In genomic region chr1:9078035-9078948, GRCh38 we compare ENCODE assay signal across 9 cellular contexts. TPM values are rescaled to one million over a fixed set of nuclear protein-coding genes. Genes with fewer than 3 reads are reported as not detected.
A peak's percentile ranks its signal among the peaks of the same experiment; 100 is the strongest.
DNase-seq lines count a peak whose midpoint lies in the region; ATAC-seq and TF ChIP-seq lines count a peak whose summit lies in the region.
"Had no signal": no experiment of that assay in that cellular context is flagged by ENCODE, and none has a peak within 500 bp of the region (broad histone marks: within the 10 kb centered on the region; RNA-seq: fewer than 3 reads in every experiment).

No MANE protein-coding gene starts in this region.

- peak overlapping the region in 1 of 2 donors; percentile 46 for H3K4me3 Mint-ChIP-seq in CD14-positive monocyte
- H3K4me3 Mint-ChIP-seq: WTC11 had no signal

- DNase-seq in CD14-positive monocyte (ENCODE audit: low spot score) (peak; percentile 57), OCI-LY7 (ENCODE audit: low spot score) (peak; percentile 63), fibroblast of lung (ENCODE audit: low read depth in 2 of 2) (peak; percentile 42 to 94), NCI-H187 treated with DMSO at 0.1 percent for 48 hours (lab: John Stamatoyannopoulos, UW) (no peak), H7 (no peak), GM20000 (ENCODE audit: low spot score) (no peak)
- no peak for DNase-seq in stimulated activated CD4-positive, alpha-beta T cell treated with anti-CD3 and anti-CD28 coated beads, Interleukin-2, amount 100 ng/mL, for 24 hours

- CTCF ChIA-PET in OCI-LY7 (lab: Charles Lee; ENCODE audit: unreplicated experiment): interaction anchor here (0.5 to 0.6 kb wide), 2 partner anchors 15 to 25 kb away, joined by 3 to 4 read pairs; no protein-coding TSS in a partner anchor

- H3K79me2 ChIP-seq in OCI-LY7 (ENCODE audit: insufficient read depth, low read depth, low read length) (no peaks in the 10 kb centered on the region; the same call in 1 of the 2 replicates), fibroblast of lung (ENCODE audit: control insufficient read depth, insufficient read depth, low read length) (no peaks in the 10 kb centered on the region)

- H3K9me3 ChIP-seq in OCI-LY7 (ENCODE audit: low read length) (no peaks in the 10 kb centered on the region), fibroblast of lung (ENCODE audit: control insufficient read depth, insufficient read depth, low read depth, low read length) (no peaks in the 10 kb centered on the region)

- no TSS peak for BruUV-seq in OCI-LY7 (replicated peaks; lab: Mats Ljungman, UMichigan)

- peaks cover 73% of the 10 kb centered on the region for H3K4me1 Mint-ChIP-seq in CD14-positive monocyte

- no peak for TF ChIP-seq CTCF in CD14-positive monocyte (IDR thresholded peaks at IDR 0.05)
- TF ChIP-seq CTCF in OCI-LY7 (conservative IDR thresholded peaks at IDR 0.05; ENCODE audit: low read length): no peak
- no peak for TF ChIP-seq CTCF in fibroblast of lung (conservative IDR thresholded peaks at IDR 0.05 in 1 of 2, IDR thresholded peaks at IDR 0.05 in 1 of 2; ENCODE audit: low read depth in 1 of 2, low read length in 2 of 2)
- TF ChIP-seq CTCF in GM20000 (IDR thresholded peaks at IDR 0.05; ENCODE audit: extremely low read depth, missing control alignments): no peak

- H3K27me3 ChIP-seq in fibroblast of lung (ENCODE audit: control insufficient read depth, insufficient read depth, low read length) (peaks cover 3% of the 10 kb centered on the region), H7 (ENCODE audit: control insufficient read depth, insufficient read depth, low read length) (no peaks in the 10 kb centered on the region)

- H3K27ac ChIP-seq in OCI-LY7 (ENCODE audit: low read depth, low read length, poor library complexity, severe bottlenecking) (peak overlapping the region; percentile 100), fibroblast of lung (ENCODE audit: insufficient read depth, low read length) (no peak overlapping the region)

- POLR2A ChIA-PET in OCI-LY7 (lab: Charles Lee): interaction anchor here (0.9 to 3.9 kb wide), 4 partner anchors 9 to 47 kb away, joined by 3 to 22 read pairs (median 6); partner anchors contain the start of gene SLC2A5

- H3K9me2 ChIP-seq in OCI-LY7 (ENCODE audit: insufficient read depth, low read length): no peaks in the 10 kb centered on the region

- H3K4me2 ChIP-seq in OCI-LY7 (ENCODE audit: low read length) (peak overlapping the region; percentile 88), fibroblast of lung (ENCODE audit: extremely low read depth, insufficient read depth, low read length) (peak overlapping the region; percentile 13)

- H3K36me3 ChIP-seq in OCI-LY7 (ENCODE audit: insufficient read depth, low read length): no peaks in the 10 kb centered on the region
- H3K36me3 ChIP-seq in fibroblast of lung (ENCODE audit: control insufficient read depth, insufficient read depth, low read length): no peaks in the 10 kb centered on the region
- H3K36me3 ChIP-seq in H7 (replicated peaks; ENCODE audit: control insufficient read depth, insufficient read depth, low read length): no peaks in the 10 kb centered on the region

- H3K27ac Mint-ChIP-seq in CD14-positive monocyte: peak overlapping the region; percentile 25 to 80 (median 72)
- H3K27ac Mint-ChIP-seq: WTC11 had no signal

- intact Hi-C loops in CD14-positive monocyte (cut with micrococcal nuclease) (loop anchor here in 1 of 2 donors (5.0 kb wide), 1 partner anchor 206 kb away; no protein-coding TSS in a partner anchor), OCI-LY7 (cut with micrococcal nuclease; ENCODE audit: unreplicated experiment) (loop anchor here (5.0 to 10.0 kb wide), 2 partner anchors 261 to 553 kb away; partner anchors contain the start of gene RERE)

- peaks cover 0 to 2% of the 10 kb centered on the region in 2 donors for H3K36me3 Mint-ChIP-seq in CD14-positive monocyte
- H3K36me3 Mint-ChIP-seq: WTC11 had no signal

- H4K20me1 ChIP-seq in OCI-LY7 (ENCODE audit: insufficient read depth, low read length) (no peaks in the 10 kb centered on the region), fibroblast of lung (ENCODE audit: control insufficient read depth, extremely low read depth, insufficient read depth, low read length) (no peaks in the 10 kb centered on the region)

- H3K27me3 Mint-ChIP-seq in CD14-positive monocyte (ENCODE audit: low read depth in 3 of 3): peaks cover 1 to 5% (median 3%) of the 10 kb centered on the region in 3 donors

- H3K9me3 Mint-ChIP-seq in CD14-positive monocyte: peaks cover 0 to 2% (median 0%) of the 10 kb centered on the region in 7 donors
- H3K9me3 Mint-ChIP-seq: WTC11 had no signal

- ATAC-seq in GM21737 (IDR thresholded peaks at IDR 0.05; ENCODE audit: unreplicated experiment): peak; percentile 31
- ATAC-seq: WTC11 had no signal

- H3K9ac ChIP-seq in fibroblast of lung (ENCODE audit: insufficient read depth, low read length): no peak overlapping the region

- H2AFZ ChIP-seq in OCI-LY7 (ENCODE audit: low read length) (peak overlapping the region; percentile 18; the same call in 1 of the 2 replicates), fibroblast of lung (ENCODE audit: low read length) (no peak overlapping the region)

- peaks cover 100% of the 10 kb centered on the region for H3K4me1 ChIP-seq in OCI-LY7 (ENCODE audit: insufficient read depth, low read length, poor library complexity, severe bottlenecking)
- no peaks in the 10 kb centered on the region for H3K4me1 ChIP-seq in fibroblast of lung (ENCODE audit: control insufficient read depth, extremely low read depth, insufficient read depth, low read length)

- H3K4me3 ChIP-seq in OCI-LY7 (ENCODE audit: low read depth, low read length, poor library complexity, severe bottlenecking) (peak overlapping the region; percentile 1), fibroblast of lung (replicated peaks in 1 of 4; ENCODE audit: control extremely low read depth in 1 of 4, insufficient read depth in 1 of 4, low read depth in 3 of 4, low read length in 4 of 4) (no peak overlapping the region), H7 (ENCODE audit: insufficient read depth, low read depth, low read length) (no peak overlapping the region)

RNA-seq across cellular contexts. Expression of gene SLC2A5, which starts 8.9 kb away (rescaled TPM):
- polyA plus RNA-seq in CD14-positive monocyte (1 to 10 TPM in 1 of 2 donors, under 1 TPM in 1; 0.75 to 1.3 TPM), fibroblast of lung (0.33 and 5.8 TPM in 2 replicates)
- total RNA-seq in OCI-LY7 (2014; rRNA removed; shearing (Covaris generic)): 109 and 112 TPM in 2 replicates
- total RNA-seq in OCI-LY7 (2022) (123 and 183 TPM in 2 replicates), fibroblast of lung (0.77 and 0.83 TPM in 2 replicates)
- polyA plus RNA-seq in fibroblast of lung (2012): 0.25 and 4.9 TPM in 2 replicates
- polyA minus RNA-seq in fibroblast of lung (ENCODE audit: low replicate concordance): 1.4 TPM in 1 of 2 replicates, not detected in the other
- 0.03 TPM in 1 of 2 replicates, not detected in the other for total RNA-seq in H7 (2014; rRNA removed; shearing (Covaris generic))

RNA-seq across cellular contexts. Expression of gene GPR157, which starts 50.6 kb away (rescaled TPM):
- polyA plus RNA-seq in CD14-positive monocyte: 1 to 10 TPM in 1 of 2 donors, under 1 TPM in 1; 0.56 to 1.1 TPM
- 1.1 and 1.4 TPM in 2 replicates for total RNA-seq in OCI-LY7 (2014; rRNA removed; shearing (Covaris generic))
- total RNA-seq in OCI-LY7 (2022): 4.1 and 5.4 TPM in 2 replicates
- 3.1 and 3.6 TPM in 2 replicates for total RNA-seq in fibroblast of lung
- 0.82 and 1.2 TPM in 2 replicates for polyA plus RNA-seq in fibroblast of lung
- 2.3 and 2.9 TPM in 2 replicates for polyA plus RNA-seq in fibroblast of lung (2012)
- 3.4 and 4.6 TPM in 2 replicates for polyA minus RNA-seq in fibroblast of lung (ENCODE audit: low replicate concordance)
- total RNA-seq in H7 (2014; rRNA removed; shearing (Covaris generic)): 7.5 and 24.8 TPM in 2 replicates

RNA-seq across cellular contexts. Expression of gene SLC2A7, which starts 52.1 kb away (rescaled TPM):
- polyA plus RNA-seq in CD14-positive monocyte (not detected), fibroblast of lung (not detected in 2 replicates)
- 0.15 TPM in 1 of 2 replicates, not detected in the other for total RNA-seq in OCI-LY7 (2014; rRNA removed; shearing (Covaris generic))
- total RNA-seq in OCI-LY7 (2022) (not detected in 2 replicates), fibroblast of lung (not detected in 2 replicates)
- not detected in 2 replicates for polyA plus RNA-seq in fibroblast of lung (2012)
- not detected in 2 replicates for polyA minus RNA-seq in fibroblast of lung (ENCODE audit: low replicate concordance)
- total RNA-seq in H7 (2014; rRNA removed; shearing (Covaris generic)): not detected in 2 replicates
- total RNA-seq: WTC11 had no signal

Comparison
In these comparisons a context has a peak if more than half of its experiments do, and no peak if none do; other contexts are left out.
1. DNase-seq: peak in CD14-positive monocyte (single experiment), OCI-LY7 (single experiment) and fibroblast of lung (2 of 2); none in NCI-H187 treated with DMSO at 0.1 percent for 48 hours (single experiment), stimulated activated CD4-positive, alpha-beta T cell treated with anti-CD3 and anti-CD28 coated beads, Interleukin-2, amount 100 ng/mL, for 24 hours (0 of 2), H7 (single experiment) and GM20000 (single experiment).
2. RNA of gene SLC2A5, which starts 8.9 kb away (total RNA-seq): 109 to 183 TPM in OCI-LY7; 0.77 to 0.83 TPM in fibroblast of lung and 0.03 TPM in H7; every median in the first group is over 10 times any median in the second.